ENCODE assay signal across 9 cellular contexts in the genomic region with DNA sequence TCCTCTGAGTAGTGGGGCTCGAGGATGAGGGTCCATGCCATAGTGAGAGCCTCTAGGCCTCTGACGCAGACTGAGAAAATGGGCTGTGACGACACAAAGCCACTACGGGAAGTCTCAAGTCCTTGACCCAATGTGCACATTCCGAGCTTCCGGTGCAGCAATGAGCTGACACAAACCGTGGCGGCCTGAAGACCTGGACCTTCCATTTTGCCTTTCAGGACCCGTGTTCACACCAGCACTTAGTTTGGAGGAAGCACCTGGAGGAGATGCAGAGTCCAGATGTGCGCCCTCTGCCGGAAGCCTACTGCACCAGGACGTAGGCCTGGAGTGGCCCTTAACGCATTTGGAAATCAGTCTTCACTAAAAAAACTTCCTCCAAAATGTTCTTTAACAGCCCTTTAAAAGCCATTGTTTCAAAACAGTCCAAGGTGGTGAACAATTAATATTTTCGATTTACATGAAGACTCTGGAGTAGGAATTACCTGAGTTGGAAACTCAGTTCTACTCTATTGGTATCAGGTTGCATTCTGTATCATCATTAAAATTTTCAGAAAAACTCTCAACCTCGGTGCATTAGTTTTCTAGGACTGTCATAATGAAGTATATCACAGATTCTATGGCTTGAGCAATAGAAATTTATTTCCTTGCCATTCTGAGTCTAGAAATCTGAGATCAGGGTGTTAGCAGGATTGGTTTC. TPM values are rescaled to one million over a fixed set of nuclear protein-coding genes. Genes with fewer than 3 reads are reported as not detected.
DNase-seq lines count a peak whose midpoint lies in the region; ATAC-seq and TF ChIP-seq lines count a peak whose summit lies in the region.
"Had no signal": no experiment of that assay in that cellular context is flagged by ENCODE, and none has a peak within 500 bp of the region (broad histone marks: within the 10 kb centered on the region; RNA-seq: fewer than 3 reads in every experiment).

No MANE protein-coding gene starts in this region.

- H3K9me3 ChIP-seq in DOHH2 (ENCODE audit: control insufficient read depth, insufficient read depth, low read length) = peaks cover 13% of the 10 kb centered on the region
- no peaks in the 10 kb centered on the region for H3K9me3 ChIP-seq in thyroid gland

- H3K4me3 ChIP-seq in DOHH2 (ENCODE audit: low read length) (peak overlapping the region; percentile 32), thyroid gland (replicated peaks in 1 of 3) (no peak overlapping the region)

- H3K27me3 Mint-ChIP-seq in activated CD4-positive, alpha-beta memory T cell treated with anti-CD3 and anti-CD28 coated beads for 36 hours = no peaks in the 10 kb centered on the region
- no peaks in the 10 kb centered on the region for H3K27me3 Mint-ChIP-seq in effector memory CD8-positive, alpha-beta T cell
- H3K27me3 Mint-ChIP-seq in nephron (ENCODE audit: low read depth) = no peaks in the 10 kb centered on the region

- DNase-seq in activated CD4-positive, alpha-beta memory T cell treated with anti-CD3 and anti-CD28 coated beads for 36 hours = peak; percentile 77
- DNase-seq in effector memory CD8-positive, alpha-beta T cell = peak; percentile 46 to 54 (median 47)
- DNase-seq in thyroid gland (peak; percentile 85 to 88), GOT3 (lab: John Stamatoyannopoulos, UW) (no peak)

- peak; percentile 97 for TF ChIP-seq CTCF in DOHH2 (IDR thresholded peaks at IDR 0.05; ENCODE audit: low read depth, low read length, poor library complexity, severe bottlenecking)
- TF ChIP-seq CTCF in nephron (IDR thresholded peaks at IDR 0.05; ENCODE audit: unreplicated experiment in 3 of 3) = peak; percentile 41 to 61 (median 43)
- TF ChIP-seq CTCF in thyroid gland (IDR thresholded peaks at IDR 0.05) = peak; percentile 46 to 85 (median 70)

- H3K27ac Mint-ChIP-seq in activated CD4-positive, alpha-beta memory T cell treated with anti-CD3 and anti-CD28 coated beads for 36 hours = peak overlapping the region; percentile 63
- H3K27ac Mint-ChIP-seq in effector memory CD8-positive, alpha-beta T cell = no peak overlapping the region
- H3K27ac Mint-ChIP-seq in nephron = no peak overlapping the region

- TF ChIP-seq EP300 in Ishikawa (IDR thresholded peaks at IDR 0.05; ENCODE audit: borderline replicate concordance) = no peak

- H3F3A ChIP-seq in DOHH2 (ENCODE audit: control insufficient read depth, insufficient read depth) = peaks cover 23% of the 10 kb centered on the region

- 51 to 52% methylated on average over 15 of the region's 15 CpGs for WGBS in thyroid gland, 2 donors

- POLR2A ChIA-PET in activated CD4-positive, alpha-beta memory T cell treated with anti-CD3 and anti-CD28 coated beads for 36 hours (lab: Charles Lee) = interaction anchor here (0.9 kb wide), 1 partner anchor 61 kb away, joined by 3 read pairs; no protein-coding TSS in a partner anchor

- TF ChIP-seq POLR2A in thyroid gland (IDR thresholded peaks at IDR 0.05) = no peak

- no peaks in the 10 kb centered on the region for H3K36me3 ChIP-seq in DOHH2 (ENCODE audit: control insufficient read depth, low read length)
- H3K36me3 ChIP-seq in thyroid gland = no peaks in the 10 kb centered on the region

- H3K4me1 ChIP-seq in DOHH2 (ENCODE audit: control insufficient read depth, low read length) (peaks cover 59% of the 10 kb centered on the region), thyroid gland (peaks cover 0 to 18% of the 10 kb centered on the region in 2 donors)

- H3K4me1 Mint-ChIP-seq in activated CD4-positive, alpha-beta memory T cell treated with anti-CD3 and anti-CD28 coated beads for 36 hours (ENCODE audit: low read depth) = peaks cover 47% of the 10 kb centered on the region
- peaks cover 6 to 10% of the 10 kb centered on the region in 2 donors for H3K4me1 Mint-ChIP-seq in effector memory CD8-positive, alpha-beta T cell (ENCODE audit: low read depth in 2 of 2)
- H3K4me1 Mint-ChIP-seq in nephron = peaks cover 6% of the 10 kb centered on the region

- H3K4me3 Mint-ChIP-seq in activated CD4-positive, alpha-beta memory T cell treated with anti-CD3 and anti-CD28 coated beads for 36 hours = no peak overlapping the region
- H3K4me3 Mint-ChIP-seq in effector memory CD8-positive, alpha-beta T cell = no peak overlapping the region
- H3K4me3 Mint-ChIP-seq in nephron = no peak overlapping the region

- CTCF ChIA-PET in activated CD4-positive, alpha-beta memory T cell treated with anti-CD3 and anti-CD28 coated beads for 36 hours (lab: Charles Lee) = interaction anchor here (0.9 to 5.1 kb wide), 13 partner anchors 47 to 374 kb away, joined by 3 to 53 read pairs (median 7); partner anchors contain the start of gene FBXO48

- no peaks in the 10 kb centered on the region for H3K9me2 ChIP-seq in DOHH2 (replicated peaks; ENCODE audit: control insufficient read depth, low read length)

- peak overlapping the region; percentile 71; the same call in 1 of the 2 replicates for H3K27ac ChIP-seq in DOHH2 (ENCODE audit: low read depth, low read length)
- H3K27ac ChIP-seq in thyroid gland = peak overlapping the region in 1 of 3 donors; percentile 15

- intact Hi-C loops in activated CD4-positive, alpha-beta memory T cell treated with anti-CD3 and anti-CD28 coated beads for 36 hours (cut with micrococcal nuclease) = loop anchor here (1.0 kb wide), 1 partner anchor 8 kb away; no protein-coding TSS in a partner anchor
- intact Hi-C loops in thyroid gland (cut with DNase I) = loop anchor here (5.0 kb wide), 1 partner anchor 90 kb away; no protein-coding TSS in a partner anchor

- no peaks in the 10 kb centered on the region for H4K20me1 ChIP-seq in DOHH2 (ENCODE audit: control insufficient read depth, insufficient read depth, low read depth, low read length)

- TF ChIP-seq RAD21 in Ishikawa (IDR thresholded peaks at IDR 0.05; ENCODE audit: low read depth) = peak; percentile 31; the same call in 1 of the 2 replicates

- peak; percentile 71 for ATAC-seq in effector memory CD8-positive, alpha-beta T cell (replicated peaks)
- ATAC-seq in GM21381 (IDR thresholded peaks at IDR 0.05; ENCODE audit: unreplicated experiment) = no peak

- H3K4me2 ChIP-seq in DOHH2 (ENCODE audit: low read length) = peak overlapping the region; percentile 48

- H3K79me2 ChIP-seq in DOHH2 (ENCODE audit: control insufficient read depth, low read length) = no peaks in the 10 kb centered on the region

- no peaks in the 10 kb centered on the region for H3K27me3 ChIP-seq in DOHH2 (ENCODE audit: control insufficient read depth, low read length)
- no peaks in the 10 kb centered on the region for H3K27me3 ChIP-seq in thyroid gland

- H3K36me3 Mint-ChIP-seq in activated CD4-positive, alpha-beta memory T cell treated with anti-CD3 and anti-CD28 coated beads for 36 hours = no peaks in the 10 kb centered on the region
- no peaks in the 10 kb centered on the region for H3K36me3 Mint-ChIP-seq in effector memory CD8-positive, alpha-beta T cell (ENCODE audit: insufficient read depth)
- H3K36me3 Mint-ChIP-seq in nephron (ENCODE audit: low read depth) = no peaks in the 10 kb centered on the region

- H3K9me3 Mint-ChIP-seq in activated CD4-positive, alpha-beta memory T cell treated with anti-CD3 and anti-CD28 coated beads for 36 hours = peaks cover 2% of the 10 kb centered on the region
- H3K9me3 Mint-ChIP-seq in effector memory CD8-positive, alpha-beta T cell = no peaks in the 10 kb centered on the region
- H3K9me3 Mint-ChIP-seq in nephron = no peaks in the 10 kb centered on the region

TF ChIP-seq in Ishikawa, 13 proteins besides CTCF, POLR2A, EP300 and RAD21:
- no peak for TF ChIP-seq TCF12 (IDR thresholded peaks at IDR 0.05; ENCODE audit: low read depth)
- no peak for TF ChIP-seq MAX (IDR thresholded peaks at IDR 0.05)
- no peak for TF ChIP-seq EGR1 (IDR thresholded peaks at IDR 0.05)
- TF ChIP-seq FOXM1 (IDR thresholded peaks at IDR 0.05; ENCODE audit: borderline replicate concordance, low read depth) = no peak
- TF ChIP-seq CREB1 (IDR thresholded peaks at IDR 0.05; ENCODE audit: low read depth) = no peak
- TF ChIP-seq TEAD4 (IDR thresholded peaks at IDR 0.05) = no peak
- no peak for TF ChIP-seq NFIC (IDR thresholded peaks at IDR 0.05)
- no peak for TF ChIP-seq TAF1 (IDR thresholded peaks at IDR 0.05; ENCODE audit: low read depth)
- no peak for TF ChIP-seq USF1 (IDR thresholded peaks at IDR 0.05)

RNA-seq across cellular contexts. Expression of gene BMP10, which starts 33.9 kb away (rescaled TPM):
- total RNA-seq in activated CD4-positive, alpha-beta memory T cell treated with anti-CD3 and anti-CD28 coated beads for 36 hours = not detected
- total RNA-seq in thyroid gland = not detected
- total RNA-seq: skeletal muscle tissue had no signal

Comparison
In these comparisons a context has a peak if more than half of its experiments do, and no peak if none do; other contexts are left out.
1. CTCF ChIP-seq: peak in every context shown above with its lines; median percentile 97 in DOHH2; 70 in thyroid gland; 43 in nephron.